In genomic region chr5:80061005-80061404, GRCh38 we compare ENCODE assay signal across 1 cellular context.
TF ChIP-seq lines count a peak whose summit lies in the region.

No MANE protein-coding gene starts in this region.

TF ChIP-seq in SK-N-SH, 30 proteins besides CTCF, POLR2A, EP300 and RAD21 (continued from another document):
- TF ChIP-seq REST (IDR thresholded peaks at IDR 0.05; ENCODE audit: low read depth, low read length) (no peak), CHD2 (IDR thresholded peaks at IDR 0.05; ENCODE audit: low read length, partially characterized antibody) (no peak), IRF3 (IDR thresholded peaks at IDR 0.05; ENCODE audit: low read depth, low read length) (no peak)
